ENCODE assay signal across 21 cellular contexts in genomic region chr7:30916255-30916654, GRCh38. TPM values are rescaled to one million over a fixed set of nuclear protein-coding genes. Genes with fewer than 3 reads are reported as not detected.
DNase-seq lines count a peak whose midpoint lies in the region; ATAC-seq and TF ChIP-seq lines count a peak whose summit lies in the region.
"Had no signal": no experiment of that assay in that cellular context is flagged by ENCODE, and none has a peak within 500 bp of the region (broad histone marks: within the 10 kb centered on the region; RNA-seq: fewer than 3 reads in every experiment).

No MANE protein-coding gene starts in this region.

- H2AK5ac ChIP-seq in IMR-90 (ENCODE audit: low read depth, low read length) (no peak overlapping the region), mesendoderm (ENCODE audit: low read length) (peak overlapping the region; percentile 18)

- WGBS in IMR-90 (ENCODE audit: extremely low coverage in 2 of 2, insufficient read length in 1 of 2), 2 experiments, result no CpG with 5 or more reads among the region's 3 CpGs
- WGBS in esophagus muscularis mucosa, result 25% methylated on average over 1 of the region's 3 CpGs
- no CpG with 5 or more reads among the region's 3 CpGs for WGBS in mesendoderm (ENCODE audit: extremely low coverage, insufficient coverage, low lambda C conversion rate)

- BruUV-seq in IMR-90 (replicated peaks; lab: Mats Ljungman, UMichigan), result no TSS peak

- intact Hi-C loops in IMR-90 (cut with micrococcal nuclease) (no loop called here), esophagus muscularis mucosa (cut with DNase I) (no loop called here)

- H3K4me2 ChIP-seq in IMR-90 (ENCODE audit: low read depth, low read length), result no peak overlapping the region
- H3K4me2 ChIP-seq in mesendoderm (ENCODE audit: low read length), result no peak overlapping the region

- in situ Hi-C loops in IMR-90 (cut with MboI; ENCODE audit: low sequenced_read_pairs), result no loop called here

- no peak for TF ChIP-seq EP300 in esophagus muscularis mucosa (IDR thresholded peaks at IDR 0.05)

- dilution Hi-C loops in IMR-90 (cut with HindIII; ENCODE audit: low sequenced_read_pairs, unreplicated experiment), result no loop called here

- H3K79me2 ChIP-seq in mesendoderm (ENCODE audit: control insufficient read depth, insufficient read depth, low read length), result no peaks in the 10 kb centered on the region

- H3K4me1 ChIP-seq in IMR-90 (ENCODE audit: control insufficient read depth, insufficient read depth, low read length) (peaks cover 6% of the 10 kb centered on the region), esophagus muscularis mucosa (peaks cover 87 to 100% (median 99%) of the 10 kb centered on the region in 4 donors), mesendoderm (ENCODE audit: control insufficient read depth, low read depth, low read length) (no peaks in the 10 kb centered on the region), thoracic aorta (ENCODE audit: control insufficient read depth in 1 of 2, low read depth in 2 of 2) (peaks cover 34 to 60% of the 10 kb centered on the region in 2 donors)

- no peak overlapping the region for H4K5ac ChIP-seq in IMR-90 (ENCODE audit: low read depth, low read length)
- no peak overlapping the region for H4K5ac ChIP-seq in mesendoderm (ENCODE audit: low read length)

- no peak overlapping the region for H2BK20ac ChIP-seq in IMR-90 (ENCODE audit: low read depth, low read length)

- H3K9ac ChIP-seq in IMR-90 (ENCODE audit: low read depth, low read length), result no peak overlapping the region
- H3K9ac ChIP-seq in mesendoderm (ENCODE audit: low read length), result no peak overlapping the region

- ATAC-seq in IMR-90 (ENCODE audit: low read depth) (no peak), thoracic aorta (ENCODE audit: insufficient number of reproducible peaks, low FRiP score, low read depth) (no peak), HG02981 (IDR thresholded peaks at IDR 0.05; ENCODE audit: unreplicated experiment) (no peak)
- ATAC-seq: activated naive CD4-positive, alpha-beta T cell treated with anti-CD3 and anti-CD28 coated beads, Interleukin-2, amount 50 U/mL, for 72 hours; stimulated activated naive CD8-positive, alpha-beta T cell treated with anti-CD3 and anti-CD28 coated beads, Interleukin-15, Interleukin-2, amounts not matched to agents 100 U/mL and 50 U/mL, for 24 hours had no signal

- no peak overlapping the region for H3K14ac ChIP-seq in IMR-90 (replicated peaks; ENCODE audit: low read depth, low read length)

- TF ChIP-seq CTCF in IMR-90 (conservative IDR thresholded peaks at IDR 0.05; ENCODE audit: low read depth, low read length) (no peak), esophagus muscularis mucosa (IDR thresholded peaks at IDR 0.05) (no peak), thoracic aorta (IDR thresholded peaks at IDR 0.05) (no peak)

- TF ChIP-seq RAD21 in IMR-90 (IDR thresholded peaks at IDR 0.05; ENCODE audit: low read length), result no peak

- H3K9me3 ChIP-seq in IMR-90 (ENCODE audit: control insufficient read depth, insufficient read depth, low read length) (no peaks in the 10 kb centered on the region), esophagus muscularis mucosa (no peaks in the 10 kb centered on the region), thoracic aorta (no peaks in the 10 kb centered on the region)
- H3K9me3 ChIP-seq: SJCRH30 had no signal

- CTCF ChIA-PET in IMR-90 (lab: Yijun Ruan, JAX), result interaction anchor here (1.1 kb wide), 1 partner anchor 22 kb away, joined by 3 read pairs; no protein-coding TSS in a partner anchor

- no peak overlapping the region for H2AFZ ChIP-seq in IMR-90 (replicated peaks; ENCODE audit: low read length, poor library complexity)

- no peak for DNase-seq in IMR-90
- DNase-seq in esophagus muscularis mucosa (ENCODE audit: extremely low spot score), result no peak
- DNase-seq in mesendoderm, result no peak
- no peak for DNase-seq in thoracic aorta (ENCODE audit: low spot score)
- no peak for DNase-seq in ecto neural progenitor cell (ENCODE audit: low spot score)
- no peak for DNase-seq in kidney glomerular epithelial cell (lab: John Stamatoyannopoulos, UW)
- DNase-seq: activated CD4-positive, alpha-beta T cell treated with anti-CD3 and anti-CD28 coated beads for 4 hours; CD4-positive, CD25-positive, alpha-beta regulatory T cell; GF-D8; NCI-H146; NCI-H2171; NCI-H748 treated with DMSO at 0.1 percent for 48 hours; SJCRH30; stimulated activated CD4-positive, alpha-beta T cell treated with anti-CD3 and anti-CD28 coated beads, Interleukin-4, amount 100 ng/mL, for 1 hour; stimulated activated naive CD8-positive, alpha-beta T cell treated with anti-CD3 and anti-CD28 coated beads, Interleukin-15, Interleukin-2, amounts not matched to agents 100 U/mL and 50 U/mL, for 24 hours had no signal

- H3K23ac ChIP-seq in IMR-90 (ENCODE audit: low read depth, low read length) (no peak overlapping the region), mesendoderm (ENCODE audit: low read length) (no peak overlapping the region)

- H3K36me3 ChIP-seq in IMR-90 (ENCODE audit: control insufficient read depth, insufficient read depth, low read length), result no peaks in the 10 kb centered on the region
- no peaks in the 10 kb centered on the region for H3K36me3 ChIP-seq in esophagus muscularis mucosa
- H3K36me3 ChIP-seq in mesendoderm (ENCODE audit: control insufficient read depth, insufficient read depth, low read length), result no peaks in the 10 kb centered on the region
- H3K36me3 ChIP-seq in thoracic aorta, result no peaks in the 10 kb centered on the region
- H3K36me3 ChIP-seq: SJCRH30 had no signal

- no peak overlapping the region for H2BK15ac ChIP-seq in IMR-90 (ENCODE audit: low read depth, low read length)
- H2BK15ac ChIP-seq in mesendoderm (replicated peaks; ENCODE audit: low read depth), result no peak overlapping the region

- POLR2A ChIA-PET in IMR-90 (lab: Charles Lee; ENCODE audit: unreplicated experiment), result no interaction called here

- TF ChIP-seq POLR2A in IMR-90 (IDR thresholded peaks at IDR 0.05; ENCODE audit: low read depth, low read length), result no peak
- TF ChIP-seq POLR2A in esophagus muscularis mucosa (IDR thresholded peaks at IDR 0.05; ENCODE audit: low read depth), result no peak

- no peaks in the 10 kb centered on the region for H4K20me1 ChIP-seq in IMR-90 (ENCODE audit: insufficient read depth, low read length)

- H4K8ac ChIP-seq in IMR-90 (ENCODE audit: low read depth in 2 of 2, low read length in 2 of 2), result no peak overlapping the region
- H4K8ac ChIP-seq in mesendoderm (ENCODE audit: low read depth, low read length), result no peak overlapping the region

- no peaks in the 10 kb centered on the region for H3K27me3 ChIP-seq in IMR-90 (ENCODE audit: control insufficient read depth, insufficient read depth, low read length)
- no peaks in the 10 kb centered on the region for H3K27me3 ChIP-seq in esophagus muscularis mucosa
- H3K27me3 ChIP-seq in mesendoderm (ENCODE audit: insufficient read depth, low read length, poor library complexity), result no peaks in the 10 kb centered on the region
- H3K27me3 ChIP-seq in thoracic aorta (replicated peaks; ENCODE audit: insufficient read depth), result no peaks in the 10 kb centered on the region
- H3K27me3 ChIP-seq: SJCRH30 had no signal

- H2AK9ac ChIP-seq in IMR-90 (replicated peaks; ENCODE audit: low read depth, low read length, poor library complexity), result peak overlapping the region; percentile 46

- H2BK5ac ChIP-seq in IMR-90 (ENCODE audit: low read depth, low read length, poor library complexity, severe bottlenecking) (no peak overlapping the region), mesendoderm (ENCODE audit: low read length) (no peak overlapping the region)

- H3K27ac ChIP-seq in IMR-90 (ENCODE audit: insufficient read depth, low read length), result no peak overlapping the region
- peak overlapping the region; percentile 84 to 90 (median 88) for H3K27ac ChIP-seq in esophagus muscularis mucosa (replicated peaks in 1 of 4)
- no peak overlapping the region for H3K27ac ChIP-seq in mesendoderm (ENCODE audit: low read depth, low read length)
- peak overlapping the region; percentile 89 to 98 for H3K27ac ChIP-seq in thoracic aorta
- H3K27ac ChIP-seq: SJCRH30 had no signal

- no peak overlapping the region for H2BK120ac ChIP-seq in IMR-90 (ENCODE audit: low read depth, low read length)
- no peak overlapping the region for H2BK120ac ChIP-seq in mesendoderm (ENCODE audit: low read depth, low read length)

- peaks cover 8% of the 10 kb centered on the region; the same call in 1 of the 2 replicates for H3K9me1 ChIP-seq in IMR-90 (ENCODE audit: insufficient read depth, low read length)

- H4K91ac ChIP-seq in IMR-90 (ENCODE audit: insufficient read depth, low read depth, low read length), result peak overlapping the region; percentile 34; the same call in 1 of the 2 replicates

- H3K4me3 ChIP-seq in IMR-90 (ENCODE audit: insufficient read depth, low read depth, low read length) (no peak overlapping the region), esophagus muscularis mucosa (peak overlapping the region; percentile 56 to 65 (median 61)), mesendoderm (ENCODE audit: low read length) (no peak overlapping the region), thoracic aorta (peak overlapping the region; percentile 80)
- H3K4me3 ChIP-seq: SJCRH30 had no signal

- H3K79me1 ChIP-seq in IMR-90 (ENCODE audit: low read depth in 1 of 2, low read length in 2 of 2) (no peaks in the 10 kb centered on the region), mesendoderm (ENCODE audit: low read length) (no peaks in the 10 kb centered on the region)

- no peak overlapping the region for H3K18ac ChIP-seq in IMR-90 (ENCODE audit: low read depth, low read length)
- H3K18ac ChIP-seq in mesendoderm (ENCODE audit: low read length), result no peak overlapping the region

- H3K4ac ChIP-seq in IMR-90 (ENCODE audit: low read depth, low read length), result no peak overlapping the region
- H3K4ac ChIP-seq in mesendoderm (ENCODE audit: low read depth, low read length), result no peak overlapping the region

- no peak overlapping the region for H3K56ac ChIP-seq in IMR-90 (ENCODE audit: extremely low read depth, insufficient read depth, low read length)
- H3K56ac ChIP-seq in mesendoderm (ENCODE audit: low read length), result no peak overlapping the region

TF ChIP-seq in IMR-90, 13 proteins besides CTCF, POLR2A, EP300 and RAD21 (continues in another document):
- TF ChIP-seq FOS (IDR thresholded peaks at IDR 0.05; ENCODE audit: low read depth, low read length) (no peak), BHLHE40 (IDR thresholded peaks at IDR 0.05; ENCODE audit: low read depth, low read length) (no peak)

RNA-seq across cellular contexts. Expression of gene AQP1, which starts 4.6 kb away (rescaled TPM):
- total RNA-seq in IMR-90 (2012; rRNA removed), result 0.18 and 0.28 TPM in 2 replicates
- polyA plus RNA-seq in IMR-90 (2012; rRNA removed), result 0.39 and 0.55 TPM in 2 replicates
- polyA plus RNA-seq in IMR-90 (2012; cell fraction: cytosol; rRNA removed), result 0.18 and 0.30 TPM in 2 replicates
- polyA plus RNA-seq in IMR-90 (2012; cell fraction: nucleus; rRNA removed; ENCODE audit: low replicate concordance), result 0.87 and 1.2 TPM in 2 replicates
- 100 to 1,000 TPM; 362 to 578 (median 513) TPM for total RNA-seq in esophagus muscularis mucosa
- polyA plus RNA-seq in mesendoderm (2013, experiment 1 of 2), result not detected
- not detected for polyA plus RNA-seq in mesendoderm (2013, experiment 2 of 2)
- total RNA-seq in thoracic aorta, result 1,000 to 10,000 TPM; 1,262 to 1,768 TPM
- total RNA-seq: OCI-LY7 had no signal
- polyA plus RNA-seq: CD4-positive, CD25-positive, alpha-beta regulatory T cell had no signal

RNA-seq across cellular contexts. Expression of gene GHRHR, which starts 47.5 kb away (rescaled TPM):
- total RNA-seq in IMR-90 (2012; rRNA removed), result not detected in 2 replicates
- not detected in 2 replicates for polyA plus RNA-seq in IMR-90 (2012; rRNA removed)
- polyA plus RNA-seq in IMR-90 (2012; cell fraction: cytosol; rRNA removed), result not detected in 2 replicates
- not detected in 2 replicates for polyA plus RNA-seq in IMR-90 (2012; cell fraction: nucleus; rRNA removed; ENCODE audit: low replicate concordance)
- not detected for total RNA-seq in esophagus muscularis mucosa
- polyA plus RNA-seq in mesendoderm (2013, experiment 1 of 2), result 1.7 TPM
- 2.4 TPM for polyA plus RNA-seq in mesendoderm (2013, experiment 2 of 2)
- not detected for total RNA-seq in thoracic aorta
- total RNA-seq: activated naive CD4-positive, alpha-beta T cell treated with anti-CD3 and anti-CD28 coated beads, Interleukin-2, amount 50 U/mL, for 72 hours; CD4-positive, CD25-positive, alpha-beta regulatory T cell; mesothelial cell of epicardium; OCI-LY7; SJCRH30; T-helper 1 cell treated with Interleukin-12 subunit alpha and Interleukin-12 subunit beta and Interleukin-4 antibody, amounts not matched to agents 30 ng/mL and 1 ng/mL, for 36 hours had no signal
- polyA plus RNA-seq: AG04450; CD4-positive, CD25-positive, alpha-beta regulatory T cell had no signal

Comparison
In these comparisons a context has a peak if more than half of its experiments do, and no peak if none do; other contexts are left out.
1. H3K27ac ChIP-seq: peak in esophagus muscularis mucosa (4 of 4) and thoracic aorta (2 of 2); none in IMR-90 (single experiment) and mesendoderm (single experiment).
2. H3K4me3 ChIP-seq: peak in esophagus muscularis mucosa (4 of 4) and thoracic aorta (single experiment); none in IMR-90 (single experiment) and mesendoderm (single experiment).
3. RNA of gene AQP1, which starts 4.6 kb away (total RNA-seq): 1,262 to 1,768 TPM in thoracic aorta and 362 to 578 TPM in esophagus muscularis mucosa; 0.18 to 0.28 TPM in IMR-90; every median in the first group is over 100 times any median in the second.